ENCODE assay signal across 1 cellular context in the genomic region with DNA sequence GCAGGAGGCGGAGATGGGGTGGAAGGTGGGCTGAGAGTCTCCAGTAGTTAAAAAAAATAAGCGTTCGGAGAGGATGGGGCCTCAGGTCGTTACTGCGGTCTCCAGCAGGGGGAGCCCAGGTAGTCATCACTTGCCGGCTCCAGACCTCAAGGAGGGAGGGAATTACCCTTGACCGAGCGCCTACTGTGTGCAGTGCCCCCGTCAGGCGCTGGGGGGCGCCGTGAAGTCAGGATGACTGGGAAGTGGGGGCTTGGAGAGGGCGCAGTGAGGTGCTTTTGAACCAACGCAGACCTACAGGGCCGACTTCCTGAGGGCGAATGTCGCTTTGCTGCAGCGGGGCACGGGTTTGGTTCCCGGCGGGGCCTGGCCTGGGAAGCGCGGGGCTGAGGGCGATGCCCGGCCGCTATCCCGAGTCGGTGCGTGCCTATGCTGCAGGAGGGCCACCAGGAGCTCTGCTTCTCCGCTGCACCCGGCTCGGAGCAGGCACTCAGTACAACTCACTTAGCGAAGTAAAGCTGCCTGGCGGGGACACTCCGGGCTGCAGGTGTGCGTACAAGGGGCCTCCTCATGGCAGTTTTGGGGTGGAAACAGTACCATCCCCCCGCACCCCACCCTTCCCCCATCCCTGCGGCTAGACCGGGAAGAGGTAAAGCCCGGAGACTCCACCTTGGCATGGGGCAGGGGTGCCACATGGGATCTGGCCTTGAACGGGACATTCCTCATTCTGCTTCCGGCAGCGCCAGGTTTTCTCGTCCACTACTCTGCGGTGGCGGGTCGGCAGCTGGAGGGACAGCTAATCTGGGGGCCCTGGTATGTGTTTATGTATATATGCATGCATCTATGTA.
TF ChIP-seq lines count a peak whose summit lies in the region.

No MANE protein-coding gene starts in this region.

TF ChIP-seq in GM12878, 131 proteins besides CTCF, POLR2A, EP300 and RAD21 (continued from another document and continues in another):
- TF ChIP-seq IRF3 (IDR thresholded peaks at IDR 0.05) (no peak), ETV6 (conservative IDR thresholded peaks at IDR 0.05 in 1 of 2, IDR thresholded peaks at IDR 0.05 in 1 of 2; ENCODE audit: borderline replicate concordance in 1 of 2, low read depth in 1 of 2) (no peak), BCL3 (IDR thresholded peaks at IDR 0.05; ENCODE audit: borderline replicate concordance, insufficient read depth, low read depth, low read length, poor library complexity, severe bottlenecking) (no peak), ZZZ3 (IDR thresholded peaks at IDR 0.05; ENCODE audit: control insufficient read depth, insufficient read length, low read depth) (no peak), PAX8 (IDR thresholded peaks at IDR 0.05) (no peak), CBX3 (IDR thresholded peaks at IDR 0.05; ENCODE audit: borderline replicate concordance, low read depth) (no peak), SIN3A (IDR thresholded peaks at IDR 0.05; ENCODE audit: low read depth, low read length) (no peak), GABPA (IDR thresholded peaks at IDR 0.05; ENCODE audit: low read depth) (no peak), SMAD5 (IDR thresholded peaks at IDR 0.05; ENCODE audit: low read depth) (no peak), ZNF217 (IDR thresholded peaks at IDR 0.05) (no peak), PBX3 (IDR thresholded peaks at IDR 0.05; ENCODE audit: insufficient replicate concordance, low read depth, low read length) (no peak), CREM (IDR thresholded peaks at IDR 0.05; ENCODE audit: low read depth) (0 out of 2 replicates have a peak, but pooled peaks have one; percentile 16), KDM1A (IDR thresholded peaks at IDR 0.05; ENCODE audit: borderline replicate concordance) (no peak), USF2 (IDR thresholded peaks at IDR 0.05; ENCODE audit: borderline replicate concordance, low read depth, low read length) (no peak), ZNF622 (IDR thresholded peaks at IDR 0.05) (no peak), EGR1 (IDR thresholded peaks at IDR 0.05; ENCODE audit: borderline replicate concordance in 1 of 2, low read depth in 2 of 2, low read length in 2 of 2) (no peak), CHD1 (IDR thresholded peaks at IDR 0.05; ENCODE audit: low read depth, low read length) (no peak), IRF4 (IDR thresholded peaks at IDR 0.05; ENCODE audit: low read depth, low read length) (no peak), IRF5 (IDR thresholded peaks at IDR 0.05; ENCODE audit: borderline replicate concordance) (no peak), MEF2B (IDR thresholded peaks at IDR 0.05; ENCODE audit: partially characterized antibody, poor library complexity, severe bottlenecking) (no peak), BRCA1 (IDR thresholded peaks at IDR 0.05; ENCODE audit: low read depth, low read length) (no peak), MAX (IDR thresholded peaks at IDR 0.05; ENCODE audit: low read depth, low read length) (no peak)
- TF ChIP-seq, protein P1, sequence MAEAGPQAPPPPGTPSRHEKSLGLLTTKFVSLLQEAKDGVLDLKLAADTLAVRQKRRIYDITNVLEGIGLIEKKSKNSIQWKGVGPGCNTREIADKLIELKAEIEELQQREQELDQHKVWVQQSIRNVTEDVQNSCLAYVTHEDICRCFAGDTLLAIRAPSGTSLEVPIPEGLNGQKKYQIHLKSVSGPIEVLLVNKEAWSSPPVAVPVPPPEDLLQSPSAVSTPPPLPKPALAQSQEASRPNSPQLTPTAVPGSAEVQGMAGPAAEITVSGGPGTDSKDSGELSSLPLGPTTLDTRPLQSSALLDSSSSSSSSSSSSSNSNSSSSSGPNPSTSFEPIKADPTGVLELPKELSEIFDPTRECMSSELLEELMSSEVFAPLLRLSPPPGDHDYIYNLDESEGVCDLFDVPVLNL (IDR thresholded peaks at IDR 0.05; ENCODE audit: low read depth, low read length), result no peak
- TF ChIP-seq, protein P2, sequence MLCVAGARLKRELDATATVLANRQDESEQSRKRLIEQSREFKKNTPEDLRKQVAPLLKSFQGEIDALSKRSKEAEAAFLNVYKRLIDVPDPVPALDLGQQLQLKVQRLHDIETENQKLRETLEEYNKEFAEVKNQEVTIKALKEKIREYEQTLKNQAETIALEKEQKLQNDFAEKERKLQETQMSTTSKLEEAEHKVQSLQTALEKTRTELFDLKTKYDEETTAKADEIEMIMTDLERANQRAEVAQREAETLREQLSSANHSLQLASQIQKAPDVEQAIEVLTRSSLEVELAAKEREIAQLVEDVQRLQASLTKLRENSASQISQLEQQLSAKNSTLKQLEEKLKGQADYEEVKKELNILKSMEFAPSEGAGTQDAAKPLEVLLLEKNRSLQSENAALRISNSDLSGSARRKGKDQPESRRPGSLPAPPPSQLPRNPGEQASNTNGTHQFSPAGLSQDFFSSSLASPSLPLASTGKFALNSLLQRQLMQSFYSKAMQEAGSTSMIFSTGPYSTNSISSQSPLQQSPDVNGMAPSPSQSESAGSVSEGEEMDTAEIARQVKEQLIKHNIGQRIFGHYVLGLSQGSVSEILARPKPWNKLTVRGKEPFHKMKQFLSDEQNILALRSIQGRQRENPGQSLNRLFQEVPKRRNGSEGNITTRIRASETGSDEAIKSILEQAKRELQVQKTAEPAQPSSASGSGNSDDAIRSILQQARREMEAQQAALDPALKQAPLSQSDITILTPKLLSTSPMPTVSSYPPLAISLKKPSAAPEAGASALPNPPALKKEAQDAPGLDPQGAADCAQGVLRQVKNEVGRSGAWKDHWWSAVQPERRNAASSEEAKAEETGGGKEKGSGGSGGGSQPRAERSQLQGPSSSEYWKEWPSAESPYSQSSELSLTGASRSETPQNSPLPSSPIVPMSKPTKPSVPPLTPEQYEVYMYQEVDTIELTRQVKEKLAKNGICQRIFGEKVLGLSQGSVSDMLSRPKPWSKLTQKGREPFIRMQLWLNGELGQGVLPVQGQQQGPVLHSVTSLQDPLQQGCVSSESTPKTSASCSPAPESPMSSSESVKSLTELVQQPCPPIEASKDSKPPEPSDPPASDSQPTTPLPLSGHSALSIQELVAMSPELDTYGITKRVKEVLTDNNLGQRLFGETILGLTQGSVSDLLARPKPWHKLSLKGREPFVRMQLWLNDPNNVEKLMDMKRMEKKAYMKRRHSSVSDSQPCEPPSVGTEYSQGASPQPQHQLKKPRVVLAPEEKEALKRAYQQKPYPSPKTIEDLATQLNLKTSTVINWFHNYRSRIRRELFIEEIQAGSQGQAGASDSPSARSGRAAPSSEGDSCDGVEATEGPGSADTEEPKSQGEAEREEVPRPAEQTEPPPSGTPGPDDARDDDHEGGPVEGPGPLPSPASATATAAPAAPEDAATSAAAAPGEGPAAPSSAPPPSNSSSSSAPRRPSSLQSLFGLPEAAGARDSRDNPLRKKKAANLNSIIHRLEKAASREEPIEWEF (IDR thresholded peaks at IDR 0.05; ENCODE audit: insufficient replicate concordance, low read depth, low read length), result no peak
- TF ChIP-seq, protein P3, sequence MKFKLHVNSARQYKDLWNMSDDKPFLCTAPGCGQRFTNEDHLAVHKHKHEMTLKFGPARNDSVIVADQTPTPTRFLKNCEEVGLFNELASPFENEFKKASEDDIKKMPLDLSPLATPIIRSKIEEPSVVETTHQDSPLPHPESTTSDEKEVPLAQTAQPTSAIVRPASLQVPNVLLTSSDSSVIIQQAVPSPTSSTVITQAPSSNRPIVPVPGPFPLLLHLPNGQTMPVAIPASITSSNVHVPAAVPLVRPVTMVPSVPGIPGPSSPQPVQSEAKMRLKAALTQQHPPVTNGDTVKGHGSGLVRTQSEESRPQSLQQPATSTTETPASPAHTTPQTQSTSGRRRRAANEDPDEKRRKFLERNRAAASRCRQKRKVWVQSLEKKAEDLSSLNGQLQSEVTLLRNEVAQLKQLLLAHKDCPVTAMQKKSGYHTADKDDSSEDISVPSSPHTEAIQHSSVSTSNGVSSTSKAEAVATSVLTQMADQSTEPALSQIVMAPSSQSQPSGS (IDR thresholded peaks at IDR 0.05; ENCODE audit: low read length), result no peak
- TF ChIP-seq, protein P4, sequence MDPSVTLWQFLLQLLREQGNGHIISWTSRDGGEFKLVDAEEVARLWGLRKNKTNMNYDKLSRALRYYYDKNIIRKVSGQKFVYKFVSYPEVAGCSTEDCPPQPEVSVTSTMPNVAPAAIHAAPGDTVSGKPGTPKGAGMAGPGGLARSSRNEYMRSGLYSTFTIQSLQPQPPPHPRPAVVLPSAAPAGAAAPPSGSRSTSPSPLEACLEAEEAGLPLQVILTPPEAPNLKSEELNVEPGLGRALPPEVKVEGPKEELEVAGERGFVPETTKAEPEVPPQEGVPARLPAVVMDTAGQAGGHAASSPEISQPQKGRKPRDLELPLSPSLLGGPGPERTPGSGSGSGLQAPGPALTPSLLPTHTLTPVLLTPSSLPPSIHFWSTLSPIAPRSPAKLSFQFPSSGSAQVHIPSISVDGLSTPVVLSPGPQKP (IDR thresholded peaks at IDR 0.05; ENCODE audit: low read depth, low read length), result no peak
- TF ChIP-seq, protein P5, sequence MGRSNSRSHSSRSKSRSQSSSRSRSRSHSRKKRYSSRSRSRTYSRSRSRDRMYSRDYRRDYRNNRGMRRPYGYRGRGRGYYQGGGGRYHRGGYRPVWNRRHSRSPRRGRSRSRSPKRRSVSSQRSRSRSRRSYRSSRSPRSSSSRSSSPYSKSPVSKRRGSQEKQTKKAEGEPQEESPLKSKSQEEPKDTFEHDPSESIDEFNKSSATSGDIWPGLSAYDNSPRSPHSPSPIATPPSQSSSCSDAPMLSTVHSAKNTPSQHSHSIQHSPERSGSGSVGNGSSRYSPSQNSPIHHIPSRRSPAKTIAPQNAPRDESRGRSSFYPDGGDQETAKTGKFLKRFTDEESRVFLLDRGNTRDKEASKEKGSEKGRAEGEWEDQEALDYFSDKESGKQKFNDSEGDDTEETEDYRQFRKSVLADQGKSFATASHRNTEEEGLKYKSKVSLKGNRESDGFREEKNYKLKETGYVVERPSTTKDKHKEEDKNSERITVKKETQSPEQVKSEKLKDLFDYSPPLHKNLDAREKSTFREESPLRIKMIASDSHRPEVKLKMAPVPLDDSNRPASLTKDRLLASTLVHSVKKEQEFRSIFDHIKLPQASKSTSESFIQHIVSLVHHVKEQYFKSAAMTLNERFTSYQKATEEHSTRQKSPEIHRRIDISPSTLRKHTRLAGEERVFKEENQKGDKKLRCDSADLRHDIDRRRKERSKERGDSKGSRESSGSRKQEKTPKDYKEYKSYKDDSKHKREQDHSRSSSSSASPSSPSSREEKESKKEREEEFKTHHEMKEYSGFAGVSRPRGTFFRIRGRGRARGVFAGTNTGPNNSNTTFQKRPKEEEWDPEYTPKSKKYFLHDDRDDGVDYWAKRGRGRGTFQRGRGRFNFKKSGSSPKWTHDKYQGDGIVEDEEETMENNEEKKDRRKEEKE (IDR thresholded peaks at IDR 0.05), result no peak
- TF ChIP-seq, protein P6, sequence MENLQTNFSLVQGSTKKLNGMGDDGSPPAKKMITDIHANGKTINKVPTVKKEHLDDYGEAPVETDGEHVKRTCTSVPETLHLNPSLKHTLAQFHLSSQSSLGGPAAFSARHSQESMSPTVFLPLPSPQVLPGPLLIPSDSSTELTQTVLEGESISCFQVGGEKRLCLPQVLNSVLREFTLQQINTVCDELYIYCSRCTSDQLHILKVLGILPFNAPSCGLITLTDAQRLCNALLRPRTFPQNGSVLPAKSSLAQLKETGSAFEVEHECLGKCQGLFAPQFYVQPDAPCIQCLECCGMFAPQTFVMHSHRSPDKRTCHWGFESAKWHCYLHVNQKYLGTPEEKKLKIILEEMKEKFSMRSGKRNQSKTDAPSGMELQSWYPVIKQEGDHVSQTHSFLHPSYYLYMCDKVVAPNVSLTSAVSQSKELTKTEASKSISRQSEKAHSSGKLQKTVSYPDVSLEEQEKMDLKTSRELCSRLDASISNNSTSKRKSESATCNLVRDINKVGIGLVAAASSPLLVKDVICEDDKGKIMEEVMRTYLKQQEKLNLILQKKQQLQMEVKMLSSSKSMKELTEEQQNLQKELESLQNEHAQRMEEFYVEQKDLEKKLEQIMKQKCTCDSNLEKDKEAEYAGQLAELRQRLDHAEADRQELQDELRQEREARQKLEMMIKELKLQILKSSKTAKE (IDR thresholded peaks at IDR 0.05; ENCODE audit: low read depth, poor library complexity, severe bottlenecking), result no peak
